ENCODE assay signal across 3 cellular contexts in the genomic region with DNA sequence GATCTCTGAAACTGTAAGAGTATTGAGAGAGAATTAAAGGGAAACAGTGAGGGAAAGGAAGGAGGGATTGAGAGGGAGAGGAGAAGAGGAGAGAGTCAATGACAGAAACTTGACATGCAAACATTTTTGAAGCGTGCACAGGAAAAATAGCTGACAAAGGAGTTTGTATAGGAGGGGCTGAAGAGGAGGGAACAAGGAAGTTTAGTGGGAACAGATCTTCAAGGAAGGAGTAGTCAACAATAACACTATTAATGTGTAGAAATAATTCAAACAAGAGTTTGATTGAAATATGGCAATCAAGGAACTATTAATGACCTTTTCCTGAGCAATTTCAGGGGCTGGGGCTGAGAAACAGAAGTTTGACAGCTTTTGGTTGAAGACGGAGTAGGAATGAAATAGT. TPM values are rescaled to one million over a fixed set of nuclear protein-coding genes. Genes with fewer than 3 reads are reported as not detected.
"Had no signal": no experiment of that assay in that cellular context is flagged by ENCODE, and none has a peak within 500 bp of the region (broad histone marks: within the 10 kb centered on the region; RNA-seq: fewer than 3 reads in every experiment).

No MANE protein-coding gene starts in this region.

RNA-seq across cellular contexts. Expression of a gene that starts 4.0 kb away (rescaled TPM):
- total RNA-seq: PC-3, SJSA1 had no signal

RNA-seq across cellular contexts. Expression of a gene that starts 27.9 kb away (rescaled TPM):
- total RNA-seq: M059J, PC-3, SJSA1 had no signal
